1 cellular context compared by ENCODE assay signal in the genomic region with DNA sequence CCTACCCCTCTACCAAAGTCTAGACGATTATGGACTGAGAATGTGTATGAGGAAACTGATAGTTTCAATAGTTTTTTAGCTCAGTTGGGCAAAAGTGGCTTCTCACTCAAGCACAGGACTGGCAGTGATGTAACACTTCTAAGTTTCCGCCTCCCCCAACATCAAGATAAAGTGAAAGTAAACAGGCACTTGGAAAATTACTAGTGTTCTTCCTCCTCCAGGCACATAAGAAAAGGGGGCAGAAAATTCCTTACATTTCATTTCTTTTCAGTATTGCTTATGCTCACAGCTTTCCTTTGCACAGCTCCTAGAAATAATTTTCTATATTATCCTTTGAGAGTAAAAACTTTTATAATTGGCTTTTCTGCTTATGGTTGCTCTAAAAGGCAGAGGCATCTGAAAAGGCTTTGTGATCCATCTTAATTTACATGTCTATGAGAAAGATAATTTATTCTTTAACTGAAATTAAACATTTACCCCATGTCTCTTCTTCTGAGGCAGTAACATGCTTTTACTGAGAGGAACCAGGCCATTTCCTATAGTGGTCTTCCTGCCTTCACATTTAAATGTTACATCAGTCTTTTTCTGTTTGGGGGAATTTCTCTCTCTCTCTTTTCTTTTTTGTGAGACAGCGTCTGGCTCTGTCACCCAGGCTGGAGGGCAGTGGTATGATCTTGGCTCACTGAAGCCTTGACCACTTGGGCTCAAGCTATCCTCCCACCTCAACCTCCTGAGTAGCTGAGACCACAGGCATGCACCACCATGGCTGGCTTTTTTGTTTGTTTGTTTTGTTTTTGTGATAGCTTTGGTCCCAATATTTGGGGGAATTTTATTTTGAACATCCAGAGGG.
TF ChIP-seq lines count a peak whose summit lies in the region.

No MANE protein-coding gene starts in this region.

TF ChIP-seq in K562, 482 proteins besides CTCF, POLR2A, EP300 and RAD21 (continued from another document and continues in another):
- TF ChIP-seq, protein P1, sequence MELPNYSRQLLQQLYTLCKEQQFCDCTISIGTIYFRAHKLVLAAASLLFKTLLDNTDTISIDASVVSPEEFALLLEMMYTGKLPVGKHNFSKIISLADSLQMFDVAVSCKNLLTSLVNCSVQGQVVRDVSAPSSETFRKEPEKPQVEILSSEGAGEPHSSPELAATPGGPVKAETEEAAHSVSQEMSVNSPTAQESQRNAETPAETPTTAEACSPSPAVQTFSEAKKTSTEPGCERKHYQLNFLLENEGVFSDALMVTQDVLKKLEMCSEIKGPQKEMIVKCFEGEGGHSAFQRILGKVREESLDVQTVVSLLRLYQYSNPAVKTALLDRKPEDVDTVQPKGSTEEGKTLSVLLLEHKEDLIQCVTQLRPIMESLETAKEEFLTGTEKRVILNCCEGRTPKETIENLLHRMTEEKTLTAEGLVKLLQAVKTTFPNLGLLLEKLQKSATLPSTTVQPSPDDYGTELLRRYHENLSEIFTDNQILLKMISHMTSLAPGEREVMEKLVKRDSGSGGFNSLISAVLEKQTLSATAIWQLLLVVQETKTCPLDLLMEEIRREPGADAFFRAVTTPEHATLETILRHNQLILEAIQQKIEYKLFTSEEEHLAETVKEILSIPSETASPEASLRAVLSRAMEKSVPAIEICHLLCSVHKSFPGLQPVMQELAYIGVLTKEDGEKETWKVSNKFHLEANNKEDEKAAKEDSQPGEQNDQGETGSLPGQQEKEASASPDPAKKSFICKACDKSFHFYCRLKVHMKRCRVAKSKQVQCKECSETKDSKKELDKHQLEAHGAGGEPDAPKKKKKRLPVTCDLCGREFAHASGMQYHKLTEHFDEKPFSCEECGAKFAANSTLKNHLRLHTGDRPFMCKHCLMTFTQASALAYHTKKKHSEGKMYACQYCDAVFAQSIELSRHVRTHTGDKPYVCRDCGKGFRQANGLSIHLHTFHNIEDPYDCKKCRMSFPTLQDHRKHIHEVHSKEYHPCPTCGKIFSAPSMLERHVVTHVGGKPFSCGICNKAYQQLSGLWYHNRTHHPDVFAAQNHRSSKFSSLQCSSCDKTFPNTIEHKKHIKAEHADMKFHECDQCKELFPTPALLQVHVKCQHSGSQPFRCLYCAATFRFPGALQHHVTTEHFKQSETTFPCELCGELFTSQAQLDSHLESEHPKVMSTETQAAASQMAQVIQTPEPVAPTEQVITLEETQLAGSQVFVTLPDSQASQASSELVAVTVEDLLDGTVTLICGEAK (IDR thresholded peaks at IDR 0.05) = no peak
- TF ChIP-seq, protein P1 (CRISPR knock-in tag; IDR thresholded peaks at IDR 0.05) = no peak
- no peak for TF ChIP-seq KHSRP (IDR thresholded peaks at IDR 0.05)
- TF ChIP-seq ILF3 (IDR thresholded peaks at IDR 0.05; ENCODE audit: borderline replicate concordance) = no peak
- no peak for TF ChIP-seq BACH1 (tag; IDR thresholded peaks at IDR 0.05)
- TF ChIP-seq, protein P2, sequence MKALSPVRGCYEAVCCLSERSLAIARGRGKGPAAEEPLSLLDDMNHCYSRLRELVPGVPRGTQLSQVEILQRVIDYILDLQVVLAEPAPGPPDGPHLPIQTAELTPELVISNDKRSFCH (CRISPR knock-in tag; IDR thresholded peaks at IDR 0.05) = no peak
- TF ChIP-seq, protein P2 (tag; IDR thresholded peaks at IDR 0.05) = no peak
- TF ChIP-seq, protein P3, sequence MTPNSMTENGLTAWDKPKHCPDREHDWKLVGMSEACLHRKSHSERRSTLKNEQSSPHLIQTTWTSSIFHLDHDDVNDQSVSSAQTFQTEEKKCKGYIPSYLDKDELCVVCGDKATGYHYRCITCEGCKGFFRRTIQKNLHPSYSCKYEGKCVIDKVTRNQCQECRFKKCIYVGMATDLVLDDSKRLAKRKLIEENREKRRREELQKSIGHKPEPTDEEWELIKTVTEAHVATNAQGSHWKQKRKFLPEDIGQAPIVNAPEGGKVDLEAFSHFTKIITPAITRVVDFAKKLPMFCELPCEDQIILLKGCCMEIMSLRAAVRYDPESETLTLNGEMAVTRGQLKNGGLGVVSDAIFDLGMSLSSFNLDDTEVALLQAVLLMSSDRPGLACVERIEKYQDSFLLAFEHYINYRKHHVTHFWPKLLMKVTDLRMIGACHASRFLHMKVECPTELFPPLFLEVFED (CRISPR knock-in tag; conservative IDR thresholded peaks at IDR 0.05) = no peak
- TF ChIP-seq, protein P4, sequence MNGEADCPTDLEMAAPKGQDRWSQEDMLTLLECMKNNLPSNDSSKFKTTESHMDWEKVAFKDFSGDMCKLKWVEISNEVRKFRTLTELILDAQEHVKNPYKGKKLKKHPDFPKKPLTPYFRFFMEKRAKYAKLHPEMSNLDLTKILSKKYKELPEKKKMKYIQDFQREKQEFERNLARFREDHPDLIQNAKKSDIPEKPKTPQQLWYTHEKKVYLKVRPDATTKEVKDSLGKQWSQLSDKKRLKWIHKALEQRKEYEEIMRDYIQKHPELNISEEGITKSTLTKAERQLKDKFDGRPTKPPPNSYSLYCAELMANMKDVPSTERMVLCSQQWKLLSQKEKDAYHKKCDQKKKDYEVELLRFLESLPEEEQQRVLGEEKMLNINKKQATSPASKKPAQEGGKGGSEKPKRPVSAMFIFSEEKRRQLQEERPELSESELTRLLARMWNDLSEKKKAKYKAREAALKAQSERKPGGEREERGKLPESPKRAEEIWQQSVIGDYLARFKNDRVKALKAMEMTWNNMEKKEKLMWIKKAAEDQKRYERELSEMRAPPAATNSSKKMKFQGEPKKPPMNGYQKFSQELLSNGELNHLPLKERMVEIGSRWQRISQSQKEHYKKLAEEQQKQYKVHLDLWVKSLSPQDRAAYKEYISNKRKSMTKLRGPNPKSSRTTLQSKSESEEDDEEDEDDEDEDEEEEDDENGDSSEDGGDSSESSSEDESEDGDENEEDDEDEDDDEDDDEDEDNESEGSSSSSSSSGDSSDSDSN (IDR thresholded peaks at IDR 0.05; ENCODE audit: borderline replicate concordance in 1 of 2, low read depth in 2 of 2, low read length in 2 of 2) = no peak
- no peak for TF ChIP-seq NUFIP1 (IDR thresholded peaks at IDR 0.05; ENCODE audit: partially characterized antibody)
- TF ChIP-seq, protein P5, sequence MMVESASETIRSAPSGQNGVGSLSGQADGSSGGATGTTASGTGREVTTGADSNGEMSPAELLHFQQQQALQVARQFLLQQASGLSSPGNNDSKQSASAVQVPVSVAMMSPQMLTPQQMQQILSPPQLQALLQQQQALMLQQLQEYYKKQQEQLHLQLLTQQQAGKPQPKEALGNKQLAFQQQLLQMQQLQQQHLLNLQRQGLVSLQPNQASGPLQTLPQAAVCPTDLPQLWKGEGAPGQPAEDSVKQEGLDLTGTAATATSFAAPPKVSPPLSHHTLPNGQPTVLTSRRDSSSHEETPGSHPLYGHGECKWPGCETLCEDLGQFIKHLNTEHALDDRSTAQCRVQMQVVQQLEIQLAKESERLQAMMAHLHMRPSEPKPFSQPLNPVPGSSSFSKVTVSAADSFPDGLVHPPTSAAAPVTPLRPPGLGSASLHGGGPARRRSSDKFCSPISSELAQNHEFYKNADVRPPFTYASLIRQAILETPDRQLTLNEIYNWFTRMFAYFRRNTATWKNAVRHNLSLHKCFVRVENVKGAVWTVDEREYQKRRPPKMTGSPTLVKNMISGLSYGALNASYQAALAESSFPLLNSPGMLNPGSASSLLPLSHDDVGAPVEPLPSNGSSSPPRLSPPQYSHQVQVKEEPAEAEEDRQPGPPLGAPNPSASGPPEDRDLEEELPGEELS (CRISPR knock-in tag; IDR thresholded peaks at IDR 0.05; ENCODE audit: borderline replicate concordance) = no peak
- TF ChIP-seq, protein P6, sequence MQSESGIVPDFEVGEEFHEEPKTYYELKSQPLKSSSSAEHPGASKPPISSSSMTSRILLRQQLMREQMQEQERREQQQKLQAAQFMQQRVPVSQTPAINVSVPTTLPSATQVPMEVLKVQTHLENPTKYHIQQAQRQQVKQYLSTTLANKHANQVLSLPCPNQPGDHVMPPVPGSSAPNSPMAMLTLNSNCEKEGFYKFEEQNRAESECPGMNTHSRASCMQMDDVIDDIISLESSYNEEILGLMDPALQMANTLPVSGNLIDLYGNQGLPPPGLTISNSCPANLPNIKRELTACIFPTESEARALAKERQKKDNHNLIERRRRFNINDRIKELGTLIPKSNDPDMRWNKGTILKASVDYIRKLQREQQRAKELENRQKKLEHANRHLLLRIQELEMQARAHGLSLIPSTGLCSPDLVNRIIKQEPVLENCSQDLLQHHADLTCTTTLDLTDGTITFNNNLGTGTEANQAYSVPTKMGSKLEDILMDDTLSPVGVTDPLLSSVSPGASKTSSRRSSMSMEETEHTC (IDR thresholded peaks at IDR 0.05) = no peak
- no peak for TF ChIP-seq BMI1 (IDR thresholded peaks at IDR 0.05; ENCODE audit: low read length)
- TF ChIP-seq, protein P7, sequence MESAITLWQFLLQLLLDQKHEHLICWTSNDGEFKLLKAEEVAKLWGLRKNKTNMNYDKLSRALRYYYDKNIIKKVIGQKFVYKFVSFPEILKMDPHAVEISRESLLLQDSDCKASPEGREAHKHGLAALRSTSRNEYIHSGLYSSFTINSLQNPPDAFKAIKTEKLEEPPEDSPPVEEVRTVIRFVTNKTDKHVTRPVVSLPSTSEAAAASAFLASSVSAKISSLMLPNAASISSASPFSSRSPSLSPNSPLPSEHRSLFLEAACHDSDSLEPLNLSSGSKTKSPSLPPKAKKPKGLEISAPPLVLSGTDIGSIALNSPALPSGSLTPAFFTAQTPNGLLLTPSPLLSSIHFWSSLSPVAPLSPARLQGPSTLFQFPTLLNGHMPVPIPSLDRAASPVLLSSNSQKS (CRISPR knock-in tag; IDR thresholded peaks at IDR 0.05) = no peak
- no peak for TF ChIP-seq ZNF507 (tag; conservative IDR thresholded peaks at IDR 0.05)
- 0 out of 2 replicates have a peak, but pooled peaks have one; percentile 2 for TF ChIP-seq ZNF384 (IDR thresholded peaks at IDR 0.05; ENCODE audit: low read depth, low read length)
- no peak for TF ChIP-seq NR2C2 (CRISPR knock-in tag; IDR thresholded peaks at IDR 0.05)
- TF ChIP-seq NR2C2 (tag; IDR thresholded peaks at IDR 0.05) = no peak; the same call in 1 of the 2 replicates
- TF ChIP-seq CBX5 (IDR thresholded peaks at IDR 0.05; ENCODE audit: borderline replicate concordance, low read depth) = no peak
- peak; percentile 88 for TF ChIP-seq SMARCB1 (IDR thresholded peaks at IDR 0.05; ENCODE audit: insufficient read length, low read depth)
- TF ChIP-seq JUN (IDR thresholded peaks at IDR 0.05; ENCODE audit: borderline replicate concordance, low read depth, low read length) = peak; percentile 8; the same call in 1 of the 2 replicates
- no peak for TF ChIP-seq JUN (CRISPR knock-in tag; IDR thresholded peaks at IDR 0.05; ENCODE audit: borderline replicate concordance)
- 0 out of 2 replicates have a peak, but pooled peaks have one; percentile 28 for TF ChIP-seq LCOR (CRISPR knock-in tag; IDR thresholded peaks at IDR 0.05)
- no peak for TF ChIP-seq ZNF76 (CRISPR knock-in tag; IDR thresholded peaks at IDR 0.05; ENCODE audit: borderline replicate concordance)
- peak; percentile 28; the same call in 1 of the 2 replicates for TF ChIP-seq CTBP1 (IDR thresholded peaks at IDR 0.05; ENCODE audit: borderline replicate concordance)
- peak in 1 of 2 experiments; percentile 80; a peak in 2 of 4 replicates for TF ChIP-seq TBL1XR1 (IDR thresholded peaks at IDR 0.05; ENCODE audit: low read length in 2 of 2)
- TF ChIP-seq ZNF551 (CRISPR knock-in tag; IDR thresholded peaks at IDR 0.05) = no peak
- TF ChIP-seq SMARCA4 (IDR thresholded peaks at IDR 0.05) = peak; percentile 80; the same call in 1 of the 2 replicates
- 0 out of 2 replicates have a peak, but pooled peaks have one; percentile 34 for TF ChIP-seq TRIM28 (IDR thresholded peaks at IDR 0.05)
- no peak for TF ChIP-seq ZNF584 (CRISPR knock-in tag; IDR thresholded peaks at IDR 0.05; ENCODE audit: low read depth)
- no peak for TF ChIP-seq NELFE (IDR thresholded peaks at IDR 0.05; ENCODE audit: insufficient read depth, insufficient read length)
- TF ChIP-seq RAD51 (IDR thresholded peaks at IDR 0.05; ENCODE audit: borderline replicate concordance, low read depth) = 0 out of 2 replicates have a peak, but pooled peaks have one; percentile 26
- no peak for TF ChIP-seq BCOR (IDR thresholded peaks at IDR 0.05)
- TF ChIP-seq FOXK2 (conservative IDR thresholded peaks at IDR 0.05 in 1 of 2, IDR thresholded peaks at IDR 0.05 in 1 of 2; ENCODE audit: low read depth in 2 of 2) = peak; percentile 97 to 98
- no peak for TF ChIP-seq NR4A1 (CRISPR knock-in tag; IDR thresholded peaks at IDR 0.05)
- peak; percentile 50; the same call in 1 of the 2 replicates for TF ChIP-seq NR4A1 (tag; IDR thresholded peaks at IDR 0.05)
- TF ChIP-seq CEBPB (tag; IDR thresholded peaks at IDR 0.05) = peak; percentile 93
- no peak for TF ChIP-seq ZNF444 (CRISPR knock-in tag; IDR thresholded peaks at IDR 0.05)
- no peak for TF ChIP-seq ZNF408 (CRISPR knock-in tag; IDR thresholded peaks at IDR 0.05; ENCODE audit: low read depth)
- TF ChIP-seq STAT5B (CRISPR knock-in tag; IDR thresholded peaks at IDR 0.05) = no peak
- no peak for TF ChIP-seq SNRNP70 (optimal IDR thresholded peaks at IDR 0.05; ENCODE audit: low read depth, low read length)
